ENCODE assay signal across 9 cellular contexts in genomic region chr4:74189331-74190043, GRCh38. TPM values are rescaled to one million over a fixed set of nuclear protein-coding genes. Genes with fewer than 3 reads are reported as not detected.
DNase-seq lines count a peak whose midpoint lies in the region; ATAC-seq, FAIRE-seq and TF ChIP-seq lines count a peak whose summit lies in the region.
"Had no signal": no experiment of that assay in that cellular context is flagged by ENCODE, and none has a peak within 500 bp of the region (broad histone marks: within the 10 kb centered on the region; RNA-seq: fewer than 3 reads in every experiment).

No MANE protein-coding gene starts in this region.

- H3K79me2 ChIP-seq in PC-9 (ENCODE audit: low read depth): no peaks in the 10 kb centered on the region

- no peak for ATAC-seq in heart right ventricle
- ATAC-seq in left ventricle myocardium superior: no peak
- peak; percentile 30 to 51 for ATAC-seq in naive thymus-derived CD8-positive, alpha-beta T cell
- ATAC-seq in HG03469 (IDR thresholded peaks at IDR 0.05; ENCODE audit: unreplicated experiment): no peak

- no peak overlapping the region for H3K4me2 ChIP-seq in PC-9

- H3K27me3 ChIP-seq in heart right ventricle: no peaks in the 10 kb centered on the region
- no peaks in the 10 kb centered on the region for H3K27me3 ChIP-seq in PC-9 (ENCODE audit: insufficient read depth, low read depth)

- TF ChIP-seq CTCF in heart right ventricle (IDR thresholded peaks at IDR 0.05) (peak; percentile 27 to 81 (median 76)), PC-9 (conservative IDR thresholded peaks at IDR 0.05) (peak; percentile 69)

- H3K27ac ChIP-seq in heart right ventricle (no peak overlapping the region), PC-9 (no peak overlapping the region)

- no peak overlapping the region for H2AFZ ChIP-seq in PC-9

- DNase-seq in heart right ventricle (no peak), left ventricle myocardium superior (no peak), HPDE6-E6E7 (ENCODE audit: extremely low spot score) (peak; percentile 9), PC-9 (peak in 1 of 2 experiments; percentile 53), NCI-H187 (lab: John Stamatoyannopoulos, UW) (no peak)
- DNase-seq in naive thymus-derived CD8-positive, alpha-beta T cell: peak in 4 of 10 donors; percentile 1 to 45 (median 28)

- no peak overlapping the region for H3K27ac Mint-ChIP-seq in naive thymus-derived CD8-positive, alpha-beta T cell
- H3K27ac Mint-ChIP-seq: dendritic cell treated with granulocyte-macrophage colony-stimulating factor and Interleukin-4, amounts not matched to agents 40 ng/mL and 50 ng/mL, for 4 days had no signal

- no peak overlapping the region for H3K4me3 Mint-ChIP-seq in naive thymus-derived CD8-positive, alpha-beta T cell
- H3K4me3 Mint-ChIP-seq: dendritic cell treated with granulocyte-macrophage colony-stimulating factor and Interleukin-4, amounts not matched to agents 40 ng/mL and 50 ng/mL, for 4 days had no signal

- no TSS peak for BruUV-seq in PC-9 (replicated peaks; lab: Mats Ljungman, UMichigan)

- H3K9me3 ChIP-seq in heart right ventricle (peaks cover 0 to 10% (median 0%) of the 10 kb centered on the region in 11 donors), PC-9 (ENCODE audit: insufficient read depth, low read depth) (no peaks in the 10 kb centered on the region)

- H3K4me1 Mint-ChIP-seq in naive thymus-derived CD8-positive, alpha-beta T cell: no peaks in the 10 kb centered on the region

- intact Hi-C loops in heart right ventricle (cut with DNase I) (loop anchor here (2.0 to 10.0 kb wide), 6 partner anchors 38 to 485 kb away; partner anchors contain the start of gene EPGN (in 1 of the 10)), left ventricle myocardium superior (cut with micrococcal nuclease) (loop anchor here (10.0 kb wide), 1 partner anchor 125 kb away; no protein-coding TSS in a partner anchor), PC-9 (cut with micrococcal nuclease; ENCODE audit: unreplicated experiment) (loop anchor here (1.0 to 10.0 kb wide), 4 partner anchors 38 to 485 kb away; no protein-coding TSS in a partner anchor)

- H3K9me2 ChIP-seq in PC-9 (ENCODE audit: insufficient read depth): no peaks in the 10 kb centered on the region

- 77 to 84% methylated on average over 2 of the region's 2 CpGs for WGBS in heart right ventricle, 2 donors

- POLR2A ChIA-PET in PC-9 (lab: Charles Lee; ENCODE audit: unreplicated experiment): no interaction called here
- POLR2A ChIA-PET in naive thymus-derived CD8-positive, alpha-beta T cell (lab: Charles Lee): no interaction called here

- peaks cover 0 to 9% (median 0%) of the 10 kb centered on the region in 9 donors for H3K36me3 ChIP-seq in heart right ventricle
- no peaks in the 10 kb centered on the region for H3K36me3 ChIP-seq in PC-9 (ENCODE audit: low read depth)

- H3K4me3 ChIP-seq in heart right ventricle: no peak overlapping the region
- H3K4me3 ChIP-seq in PC-9: no peak overlapping the region

- H3K4me1 ChIP-seq in heart right ventricle (no peaks in the 10 kb centered on the region), PC-9 (replicated peaks; ENCODE audit: insufficient read depth) (no peaks in the 10 kb centered on the region)

- peaks cover 0 to 3% (median 0%) of the 10 kb centered on the region in 9 donors for H3K9me3 Mint-ChIP-seq in naive thymus-derived CD8-positive, alpha-beta T cell
- H3K9me3 Mint-ChIP-seq: dendritic cell treated with granulocyte-macrophage colony-stimulating factor and Interleukin-4, amounts not matched to agents 40 ng/mL and 50 ng/mL, for 4 days had no signal

- H3K36me3 Mint-ChIP-seq in naive thymus-derived CD8-positive, alpha-beta T cell: no peaks in the 10 kb centered on the region

- FAIRE-seq in endometrium (lab: Jason Lieb, UNC): peak; percentile 50

- H4K20me1 ChIP-seq in PC-9 (ENCODE audit: insufficient read depth): no peaks in the 10 kb centered on the region

- no peaks in the 10 kb centered on the region for H3K27me3 Mint-ChIP-seq in naive thymus-derived CD8-positive, alpha-beta T cell
- H3K27me3 Mint-ChIP-seq: dendritic cell treated with granulocyte-macrophage colony-stimulating factor and Interleukin-4, amounts not matched to agents 40 ng/mL and 50 ng/mL, for 4 days had no signal

- no peaks in the 10 kb centered on the region; the same call in 1 of the 2 replicates for H3F3A ChIP-seq in PC-9 (ENCODE audit: insufficient read depth, low read depth)

- CTCF ChIA-PET in PC-9 (lab: Charles Lee): interaction anchor here (0.6 to 1.1 kb wide), 5 partner anchors 397 to 1088 kb away, joined by 3 to 9 read pairs (median 5); no protein-coding TSS in a partner anchor

RNA-seq across cellular contexts. Expression of gene MTHFD2L, which starts 31.6 kb away (rescaled TPM):
- total RNA-seq in heart right ventricle (10 to 100 TPM in 8 of 10 donors, 1 to 10 TPM in 2; 8.1 to 19.3 (median 12.5) TPM), left ventricle myocardium superior (8.5 TPM), PC-9 (2021) (8.2 and 8.9 TPM in 2 replicates)
- polyA plus RNA-seq in heart right ventricle: 1 to 10 TPM; 5.7 to 9.7 TPM
- 10 to 100 TPM; 13.3 to 14.8 TPM for total RNA-seq in naive thymus-derived CD8-positive, alpha-beta T cell
- polyA plus RNA-seq in naive thymus-derived CD8-positive, alpha-beta T cell: 1 to 10 TPM; 5.2 to 7.8 (median 6.5) TPM

Comparison
In these comparisons a context has a peak if more than half of its experiments do, and no peak if none do; other contexts are left out.
1. ATAC-seq: peak in naive thymus-derived CD8-positive, alpha-beta T cell (2 of 2); none in heart right ventricle (0 of 8), left ventricle myocardium superior (single experiment) and HG03469 (single experiment).